Comparison of ENCODE assay signal across 1 cellular context in the genomic region with DNA sequence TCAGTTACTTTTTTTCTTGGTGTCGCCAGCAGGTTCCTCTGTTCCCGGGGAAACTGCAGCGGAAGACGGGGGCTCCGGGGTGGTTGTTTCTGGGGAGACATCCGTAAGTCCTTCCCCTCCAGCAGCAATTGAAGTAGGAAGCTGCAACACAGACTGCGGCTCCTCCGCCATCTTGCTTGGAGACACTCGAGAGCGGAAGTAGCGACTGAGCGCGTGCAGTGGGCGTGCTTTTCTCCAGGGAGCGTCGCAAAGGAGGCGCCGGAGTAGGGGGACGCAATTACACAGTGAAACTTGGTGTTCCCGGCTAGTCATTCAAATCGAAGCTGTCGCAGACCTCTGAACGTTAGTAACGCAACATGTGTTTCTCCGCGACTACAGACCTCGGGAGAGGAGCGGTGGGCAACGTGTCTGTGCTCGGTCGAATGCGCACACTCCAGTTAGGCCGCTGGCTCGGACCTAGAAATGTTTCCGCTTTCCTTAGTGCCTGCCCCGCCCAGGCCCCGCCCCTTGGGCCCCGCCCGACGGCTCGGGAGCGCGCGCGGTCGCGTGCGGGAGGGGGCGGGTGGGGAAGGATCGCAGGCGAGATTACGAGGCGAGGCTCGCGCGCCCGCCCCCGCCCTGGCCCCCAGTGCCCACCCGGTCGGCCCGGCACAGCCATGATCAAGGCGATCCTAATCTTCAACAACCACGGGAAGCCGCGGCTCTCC.
TF ChIP-seq lines count a peak whose summit lies in the region.

Gene AP3S1 (plus strand): TSS at position 554 of the 707 bp plus-strand sequence. CDS start 103 bp downstream, at position 657.
Gene ATG12 (minus strand): TSS at position 184 of the 707 bp plus-strand sequence. CDS start 13 bp downstream, at position 171.

TF ChIP-seq in SK-N-SH, 30 proteins besides CTCF, POLR2A, EP300 and RAD21 (continued from another document):
- TF ChIP-seq ZBTB33 (IDR thresholded peaks at IDR 0.05; ENCODE audit: borderline replicate concordance, low read depth) (no peak), USF2 (IDR thresholded peaks at IDR 0.05; ENCODE audit: borderline replicate concordance, low read depth, low read length) (no peak), GATA2 (CRISPR knock-in tag; IDR thresholded peaks at IDR 0.05) (no peak), POLR2AphosphoS5 (IDR thresholded peaks at IDR 0.05; ENCODE audit: low read depth, low read length) (peak; percentile 97), FOSL2 (IDR thresholded peaks at IDR 0.05; ENCODE audit: borderline replicate concordance, low read depth) (no peak), GABPA (IDR thresholded peaks at IDR 0.05; ENCODE audit: low read depth) (peak; percentile 77), MAX (IDR thresholded peaks at IDR 0.05; ENCODE audit: low read depth) (peak; percentile 94), TCF12 (IDR thresholded peaks at IDR 0.05) (peak; percentile 15; the same call in 1 of the 2 replicates), TAF1 (IDR thresholded peaks at IDR 0.05; ENCODE audit: borderline replicate concordance, low read depth, low read length) (peak; percentile 99), SIN3A (IDR thresholded peaks at IDR 0.05; ENCODE audit: borderline replicate concordance, low read depth, low read length) (peak; percentile 71; the same call in 1 of the 2 replicates), EZH2phosphoT487 (IDR thresholded peaks at IDR 0.05; ENCODE audit: borderline replicate concordance, low read depth) (no peak), TEAD4 (IDR thresholded peaks at IDR 0.05; ENCODE audit: borderline replicate concordance, insufficient read depth) (no peak), NRF1 (IDR thresholded peaks at IDR 0.05; ENCODE audit: low read depth, low read length) (no peak), RXRA (IDR thresholded peaks at IDR 0.05; ENCODE audit: borderline replicate concordance, low read depth) (no peak; the same call in 1 of the 2 replicates)
